In the genomic region with DNA sequence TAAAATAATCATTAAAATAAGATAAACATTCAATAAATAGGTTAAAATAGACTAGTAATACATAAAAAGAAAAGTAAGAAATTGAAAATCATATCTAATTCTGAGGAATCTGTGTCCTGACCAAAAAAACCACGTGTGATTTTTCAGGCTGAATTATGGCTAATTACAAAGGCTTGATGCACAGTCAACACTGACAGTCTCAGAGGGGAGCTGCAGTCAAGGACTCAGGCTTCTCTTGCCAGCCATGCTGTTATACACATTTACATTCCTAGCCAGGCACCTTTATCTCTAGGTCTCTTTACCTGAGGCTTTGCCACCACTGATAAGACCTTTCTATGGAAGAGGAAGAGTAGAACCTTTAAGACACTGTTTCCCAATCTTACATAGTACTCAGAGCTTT, we compare ENCODE assay signal across 31 cellular contexts.
"Had no signal": no experiment of that assay in that cellular context is flagged by ENCODE, and none has a peak within 500 bp of the region (broad histone marks: within the 10 kb centered on the region; RNA-seq: fewer than 3 reads in every experiment).

No MANE protein-coding gene starts in this region.

- H3K27ac Mint-ChIP-seq: natural killer cell; nephron; neural progenitor cell; progenitor cell of endocrine pancreas; stimulated activated memory B cell treated with anti-CD40 and anti-IgM and Interleukin-4, amounts not matched to agents 10 μg/mL and 1 μg/mL and 100 μg/mL, for 72 hours; stimulated activated naive CD8-positive, alpha-beta T cell treated with anti-CD3 and anti-CD28 coated beads, Interleukin-15, amount 100 ng/mL, for 72 hours; type B pancreatic cell had no signal

- H3K27me3 ChIP-seq: neural progenitor cell, ovary, right lobe of liver, sigmoid colon, spleen, suprapubic skin, testis, tibial artery, transverse colon, upper lobe of right lung, uterus had no signal

- H3K79me2 ChIP-seq: parathyroid adenoma had no signal

- H3K4me1 ChIP-seq: neural progenitor cell, parathyroid adenoma, psoas muscle, right lobe of liver, sigmoid colon, spleen, suprapubic skin, testis, tibial artery, transverse colon, upper lobe of right lung, uterus had no signal

- H3K9me3 Mint-ChIP-seq: neural progenitor cell; stimulated activated memory B cell treated with anti-CD40 and anti-IgM and Interleukin-4, amounts not matched to agents 10 μg/mL and 1 μg/mL and 100 μg/mL, for 72 hours had no signal

- H3K9me3 ChIP-seq: psoas muscle, sigmoid colon, suprapubic skin, testis, tibial artery, transverse colon, upper lobe of right lung, uterus had no signal

- DNase-seq: natural killer cell; occipital lobe; ovary; posterior cingulate gyrus; psoas muscle; right cardiac atrium; right lobe of liver; sigmoid colon; spleen; stimulated activated CD4-positive, alpha-beta T cell treated with anti-CD3 and anti-CD28 coated beads, Interleukin-12 subunit alpha, Interleukin-12 subunit beta, amount 100 ng/mL, for 4 hours; stimulated activated CD4-positive, alpha-beta T cell treated with anti-CD3 and anti-CD28 coated beads, Interleukin-1b, Interleukin-23, amount 100 ng/mL, for 48 hours; stimulated activated CD4-positive, alpha-beta T cell treated with anti-CD3 and anti-CD28 coated beads, Interleukin-4, amount 100 ng/mL, for 1 hour; stimulated activated CD4-positive, alpha-beta T cell treated with anti-CD3 and anti-CD28 coated beads, Interleukin-4, amount 100 ng/mL, for 4 hours; stimulated activated CD8-positive, alpha-beta memory T cell treated with anti-CD3 and anti-CD28 coated beads, Interleukin-4, amount 100 ng/mL, for 48 hours; stimulated activated naive CD4-positive, alpha-beta T cell; stimulated activated naive CD8-positive, alpha-beta T cell treated with anti-CD3 and anti-CD28 coated beads, Interleukin-15, amount 100 ng/mL, for 72 hours; stimulated activated naive CD8-positive, alpha-beta T cell treated with anti-CD3 and anti-CD28 coated beads, Interleukin-15, Interleukin-2, amounts not matched to agents 100 U/mL and 50 U/mL, for 24 hours; substantia nigra; testis; tibial artery; transverse colon; upper lobe of right lung; uterus had no signal

- H2AFZ ChIP-seq: neural progenitor cell, parathyroid adenoma had no signal

- ATAC-seq: natural killer cell; psoas muscle; right cardiac atrium; right lobe of liver; stimulated activated memory B cell treated with anti-CD40 and anti-IgM and Interleukin-4, amounts not matched to agents 10 μg/mL and 1 μg/mL and 100 μg/mL, for 72 hours; stimulated activated naive CD8-positive, alpha-beta T cell treated with anti-CD3 and anti-CD28 coated beads, Interleukin-15, amount 100 ng/mL, for 72 hours; stimulated activated naive CD8-positive, alpha-beta T cell treated with anti-CD3 and anti-CD28 coated beads, Interleukin-15, Interleukin-2, amounts not matched to agents 100 U/mL and 50 U/mL, for 24 hours; upper lobe of right lung had no signal

- H3K27me3 Mint-ChIP-seq: progenitor cell of endocrine pancreas; stimulated activated memory B cell treated with anti-CD40 and anti-IgM and Interleukin-4, amounts not matched to agents 10 μg/mL and 1 μg/mL and 100 μg/mL, for 72 hours; stimulated activated naive CD8-positive, alpha-beta T cell treated with anti-CD3 and anti-CD28 coated beads, Interleukin-15, amount 100 ng/mL, for 72 hours; type B pancreatic cell had no signal

- H3K36me3 ChIP-seq: neural progenitor cell, ovary, right lobe of liver, sigmoid colon, spleen, suprapubic skin, tibial artery, transverse colon, upper lobe of right lung, uterus had no signal

- H3K4me1 Mint-ChIP-seq: natural killer cell; nephron; neural progenitor cell; stimulated activated memory B cell treated with anti-CD40 and anti-IgM and Interleukin-4, amounts not matched to agents 10 μg/mL and 1 μg/mL and 100 μg/mL, for 72 hours; stimulated activated naive CD8-positive, alpha-beta T cell treated with anti-CD3 and anti-CD28 coated beads, Interleukin-15, amount 100 ng/mL, for 72 hours had no signal

- H3K4me3 ChIP-seq: neural progenitor cell, ovary, psoas muscle, right lobe of liver, sigmoid colon, smooth muscle cell, spleen, suprapubic skin, testis, tibial artery, transverse colon, upper lobe of right lung, uterus had no signal

- H3K36me3 Mint-ChIP-seq: natural killer cell; neural progenitor cell; stimulated activated memory B cell treated with anti-CD40 and anti-IgM and Interleukin-4, amounts not matched to agents 10 μg/mL and 1 μg/mL and 100 μg/mL, for 72 hours; type B pancreatic cell had no signal

- H3K27ac ChIP-seq: neural progenitor cell, ovary, parathyroid adenoma, psoas muscle, right lobe of liver, sigmoid colon, spleen, suprapubic skin, testis, tibial artery, transverse colon, upper lobe of right lung, uterus had no signal

- H3K9ac ChIP-seq: neural progenitor cell, parathyroid adenoma had no signal

- H3K4me2 ChIP-seq: neural progenitor cell, smooth muscle cell had no signal

- H3K4me3 Mint-ChIP-seq: natural killer cell; nephron; neural progenitor cell; stimulated activated memory B cell treated with anti-CD40 and anti-IgM and Interleukin-4, amounts not matched to agents 10 μg/mL and 1 μg/mL and 100 μg/mL, for 72 hours; stimulated activated naive CD8-positive, alpha-beta T cell treated with anti-CD3 and anti-CD28 coated beads, Interleukin-15, amount 100 ng/mL, for 72 hours; type B pancreatic cell had no signal
